ENCODE assay signal across 8 cellular contexts in the genomic region with DNA sequence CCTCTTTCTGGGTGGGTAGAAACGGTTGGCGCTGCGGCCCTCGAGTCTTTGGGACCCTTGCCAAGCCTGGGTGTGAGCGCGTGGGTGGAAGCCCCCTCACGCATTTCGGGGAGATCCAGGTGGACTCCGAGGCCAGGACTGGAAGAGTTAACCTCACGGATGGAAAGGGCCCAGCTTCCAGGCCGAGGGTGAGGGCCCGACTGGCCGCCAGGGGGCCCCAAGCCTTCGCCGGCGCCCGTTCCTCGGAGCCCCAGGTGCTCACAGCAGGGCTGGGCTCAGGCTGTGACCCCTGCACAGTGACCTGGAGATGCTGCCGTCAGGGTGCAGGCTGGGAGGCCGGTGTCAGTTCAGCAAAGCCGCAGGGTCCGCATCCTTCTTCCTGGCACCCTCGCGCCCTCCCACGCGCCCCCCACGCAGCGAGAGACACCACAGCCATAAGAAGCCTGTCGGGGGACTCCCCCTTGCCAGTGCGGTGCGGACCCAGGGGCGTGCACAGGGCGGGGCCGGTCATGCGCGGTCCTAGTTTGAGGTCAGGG. TPM values are rescaled to one million over a fixed set of nuclear protein-coding genes. Genes with fewer than 3 reads are reported as not detected.
A peak's percentile ranks its signal among the peaks of the same experiment; 100 is the strongest.
DNase-seq lines count a peak whose midpoint lies in the region; ATAC-seq and TF ChIP-seq lines count a peak whose summit lies in the region.

No MANE protein-coding gene starts in this region.

- H3K27me3 Mint-ChIP-seq in activated naive CD4-positive, alpha-beta T cell treated with anti-CD3 and anti-CD28 coated beads, Interleukin-2, amount 10 ng/mL, durations not matched to agents 7 days and 5 days, result peaks cover 28% of the 10 kb centered on the region
- peaks cover 13% of the 10 kb centered on the region for H3K27me3 Mint-ChIP-seq in glutamatergic neuron (ENCODE audit: unreplicated experiment)

- POLR2A ChIA-PET in RWPE1 (lab: Yijun Ruan, JAX; ENCODE audit: low non-redundant PET), result no interaction called here

- H3K27me3 ChIP-seq in parathyroid adenoma (ENCODE audit: control insufficient read depth, insufficient read depth, low read length) (no peaks in the 10 kb centered on the region), thyroid gland (no peaks in the 10 kb centered on the region)

- peak; percentile 80 for DNase-seq in AG20443 (ENCODE audit: low spot score)
- DNase-seq in RWPE1 (ENCODE audit: low spot score), result peak; percentile 64
- DNase-seq in activated naive CD4-positive, alpha-beta T cell treated with anti-CD3 and anti-CD28 coated beads, Interleukin-2, amount 10 ng/mL, durations not matched to agents 7 days and 5 days, result peak; percentile 87
- DNase-seq in glutamatergic neuron, result peak; percentile 88
- DNase-seq in thyroid gland, result peak; percentile 82 to 83

- peak overlapping the region; percentile 96 for H3K4me2 ChIP-seq in parathyroid adenoma (ENCODE audit: low read length)

- peak overlapping the region; percentile 89 for H3K27ac Mint-ChIP-seq in activated naive CD4-positive, alpha-beta T cell treated with anti-CD3 and anti-CD28 coated beads, Interleukin-2, amount 10 ng/mL, durations not matched to agents 7 days and 5 days
- H3K27ac Mint-ChIP-seq in glutamatergic neuron (ENCODE audit: unreplicated experiment), result peak overlapping the region; percentile 94

- peak overlapping the region; percentile 64 for H3K4me3 Mint-ChIP-seq in activated naive CD4-positive, alpha-beta T cell treated with anti-CD3 and anti-CD28 coated beads, Interleukin-2, amount 10 ng/mL, durations not matched to agents 7 days and 5 days
- peak overlapping the region; percentile 81 for H3K4me3 Mint-ChIP-seq in glutamatergic neuron (ENCODE audit: unreplicated experiment)

- TF ChIP-seq CTCF in RWPE1 (conservative IDR thresholded peaks at IDR 0.05; ENCODE audit: low read depth) (peak; percentile 84), glutamatergic neuron (IDR thresholded peaks at IDR 0.05; ENCODE audit: partially characterized antibody, unreplicated experiment) (peak; percentile 89), parathyroid adenoma (IDR thresholded peaks at IDR 0.05) (peak; percentile 71), thyroid gland (IDR thresholded peaks at IDR 0.05) (peak; percentile 68 to 89 (median 82))

- no peaks in the 10 kb centered on the region for H3K36me3 Mint-ChIP-seq in activated naive CD4-positive, alpha-beta T cell treated with anti-CD3 and anti-CD28 coated beads, Interleukin-2, amount 10 ng/mL, durations not matched to agents 7 days and 5 days
- no peaks in the 10 kb centered on the region for H3K36me3 Mint-ChIP-seq in glutamatergic neuron (ENCODE audit: unreplicated experiment)

- WGBS in thyroid gland, 2 donors, result 4 to 6% methylated on average over 10 to 13 of the region's 36 CpGs

- no peaks in the 10 kb centered on the region for H3K79me2 ChIP-seq in parathyroid adenoma

- peak overlapping the region; percentile 89 for H3K27ac ChIP-seq in RWPE1
- peak overlapping the region; percentile 77 for H3K27ac ChIP-seq in parathyroid adenoma
- H3K27ac ChIP-seq in thyroid gland, result peak overlapping the region; percentile 63 to 77 (median 72)

- peaks cover 9% of the 10 kb centered on the region for H3K4me1 Mint-ChIP-seq in activated naive CD4-positive, alpha-beta T cell treated with anti-CD3 and anti-CD28 coated beads, Interleukin-2, amount 10 ng/mL, durations not matched to agents 7 days and 5 days
- peaks cover 12% of the 10 kb centered on the region for H3K4me1 Mint-ChIP-seq in glutamatergic neuron (ENCODE audit: low read depth, unreplicated experiment)

- H3K9me3 ChIP-seq in parathyroid adenoma (ENCODE audit: control insufficient read depth, low read length) (no peaks in the 10 kb centered on the region), thyroid gland (no peaks in the 10 kb centered on the region)

- no peaks in the 10 kb centered on the region for H3K4me1 ChIP-seq in parathyroid adenoma
- peaks cover 5 to 8% of the 10 kb centered on the region in 2 donors for H3K4me1 ChIP-seq in thyroid gland

- CTCF ChIA-PET in RWPE1 (lab: Yijun Ruan, JAX), result interaction anchor here (0.6 to 1.0 kb wide), 13 partner anchors 8 to 533 kb away, joined by 3 to 5 read pairs (median 3); a partner anchor contains a TSS
- CTCF ChIA-PET in activated naive CD4-positive, alpha-beta T cell treated with anti-CD3 and anti-CD28 coated beads, Interleukin-2, amount 10 ng/mL, durations not matched to agents 7 days and 5 days (lab: Charles Lee), result interaction anchor here (1.0 kb wide), 1 partner anchor 74 kb away, joined by 4 read pairs; no protein-coding TSS in a partner anchor

- TF ChIP-seq POLR2A in thyroid gland (IDR thresholded peaks at IDR 0.05), result peak in 1 of 2 donors; percentile 77

- peak overlapping the region; percentile 84 for H2AFZ ChIP-seq in parathyroid adenoma

- peak; percentile 79 for ATAC-seq in GM19324 (IDR thresholded peaks at IDR 0.05; ENCODE audit: low FRiP score, unreplicated experiment)
- ATAC-seq in HG03558 (IDR thresholded peaks at IDR 0.05; ENCODE audit: extremely low read depth, unreplicated experiment), result peak; percentile 61

- H3K9ac ChIP-seq in parathyroid adenoma, result no peak overlapping the region

- H3K4me3 ChIP-seq in parathyroid adenoma (ENCODE audit: low read depth, low read length), result peak overlapping the region; percentile 58
- peak overlapping the region in 2 of 3 donors; percentile 10 to 30 for H3K4me3 ChIP-seq in thyroid gland (replicated peaks in 1 of 3)

- H3K9me3 Mint-ChIP-seq in activated naive CD4-positive, alpha-beta T cell treated with anti-CD3 and anti-CD28 coated beads, Interleukin-2, amount 10 ng/mL, durations not matched to agents 7 days and 5 days, result peaks cover 9% of the 10 kb centered on the region
- H3K9me3 Mint-ChIP-seq in glutamatergic neuron (ENCODE audit: unreplicated experiment), result peaks cover 17% of the 10 kb centered on the region

- intact Hi-C loops in thyroid gland (cut with DNase I), result no loop called here

- H3K36me3 ChIP-seq in parathyroid adenoma (ENCODE audit: control insufficient read depth, insufficient read depth, low read length) (no peaks in the 10 kb centered on the region), thyroid gland (no peaks in the 10 kb centered on the region)

RNA-seq across cellular contexts. Expression of a gene that starts 34.2 kb away (rescaled TPM):
- total RNA-seq in glutamatergic neuron (ENCODE audit: unreplicated experiment), result 13.8 TPM
- 1 to 10 TPM; 6.1 to 9.2 (median 8.3) TPM for total RNA-seq in thyroid gland

RNA-seq across cellular contexts. Expression of a gene that starts 57.8 kb away (rescaled TPM):
- 1.2 TPM for total RNA-seq in glutamatergic neuron (ENCODE audit: unreplicated experiment)
- total RNA-seq in thyroid gland, result 10 to 100 TPM in 1 of 4 donors, 1 to 10 TPM in 3; 2.0 to 17.9 (median 2.7) TPM

Comparison
In these comparisons a context has a peak if more than half of its experiments do, and no peak if none do; other contexts are left out.
1. Peak in every context shown above with its lines: DNase-seq, ATAC-seq, H3K4me3 ChIP-seq and H3K27ac ChIP-seq.